13 cellular contexts compared by ENCODE assay signal in the genomic region with DNA sequence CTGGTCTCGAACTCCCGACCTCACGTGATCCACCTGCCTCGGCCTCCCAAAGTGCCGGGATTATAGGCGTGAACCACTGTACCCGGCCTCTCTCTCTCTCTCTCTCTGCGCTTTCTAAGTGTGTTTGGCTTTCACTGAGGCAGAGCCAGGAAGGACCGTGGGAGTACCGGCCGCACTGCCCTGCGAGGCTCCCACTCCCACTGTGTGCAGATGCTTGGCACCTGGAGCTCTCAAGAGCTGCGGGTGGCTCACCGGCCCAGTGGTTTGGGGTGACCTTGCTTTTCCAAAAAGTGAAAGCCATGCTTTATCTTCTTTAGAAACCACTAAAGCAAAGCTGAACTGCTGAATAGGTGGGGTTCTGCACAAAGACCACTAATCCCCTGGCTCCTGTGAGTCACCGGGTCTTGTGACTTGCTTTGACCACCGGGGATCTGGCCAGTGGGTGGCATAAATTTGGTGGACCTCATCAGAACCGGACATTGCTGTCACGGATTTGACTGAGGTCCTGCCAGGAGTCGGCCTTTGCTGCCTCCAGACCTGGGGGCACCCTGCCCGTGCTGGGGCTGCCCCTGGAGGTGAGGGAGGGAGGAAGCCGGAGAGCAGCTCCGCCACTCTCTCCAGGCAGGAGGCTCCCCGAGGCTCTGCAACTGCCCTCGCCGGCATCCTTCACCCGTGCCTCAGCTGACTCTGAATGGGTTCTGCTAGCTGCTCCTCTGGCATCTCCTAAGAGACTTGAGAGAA.
DNase-seq lines count a peak whose midpoint lies in the region; ATAC-seq, FAIRE-seq and TF ChIP-seq lines count a peak whose summit lies in the region.
"Had no signal": no experiment of that assay in that cellular context is flagged by ENCODE, and none has a peak within 500 bp of the region (broad histone marks: within the 10 kb centered on the region; RNA-seq: fewer than 3 reads in every experiment).

No MANE protein-coding gene starts in this region.

- WGBS in A549 (ENCODE audit: missing lambda C conversion rate), result 78% methylated on average over 20 of the region's 26 CpGs

- no peak for TF ChIP-seq RAD21 in A549 (conservative IDR thresholded peaks at IDR 0.05 in 1 of 2, IDR thresholded peaks at IDR 0.05 in 1 of 2)

- POLR2A ChIA-PET in A549 (lab: Yijun Ruan, JAX), result interaction anchor here (0.6 to 1.2 kb wide), 3 partner anchors 9 to 419 kb away, joined by 3 to 5 read pairs (median 3); no protein-coding TSS in a partner anchor
- POLR2A ChIA-PET in CD8-positive, alpha-beta memory T cell (lab: Charles Lee), result interaction anchor here (0.7 kb wide), 1 partner anchor 48 kb away, joined by 3 read pairs; no protein-coding TSS in a partner anchor

- peak overlapping the region; percentile 20 for H3K27ac Mint-ChIP-seq in glutamatergic neuron (ENCODE audit: unreplicated experiment)
- no peak overlapping the region for H3K27ac Mint-ChIP-seq in CD8-positive, alpha-beta memory T cell
- H3K27ac Mint-ChIP-seq: activated naive CD8-positive, alpha-beta T cell had no signal

- H3K9me3 Mint-ChIP-seq in glutamatergic neuron (ENCODE audit: unreplicated experiment), result peaks cover 10% of the 10 kb centered on the region
- no peaks in the 10 kb centered on the region for H3K9me3 Mint-ChIP-seq in CD8-positive, alpha-beta memory T cell

- H3K4me3 ChIP-seq in A549, result no peak overlapping the region
- no peak overlapping the region for H3K4me3 ChIP-seq in RWPE2 (ENCODE audit: severe bottlenecking)
- H3K4me3 ChIP-seq in retinal pigment epithelial cell (ENCODE audit: low read length), result no peak overlapping the region
- H3K4me3 ChIP-seq in Karpas-422 (ENCODE audit: low read length), result no peak overlapping the region
- H3K4me3 ChIP-seq in CD8-positive, alpha-beta memory T cell (ENCODE audit: low read length), result no peak overlapping the region
- H3K4me3 ChIP-seq: mucosa of descending colon had no signal

- H3K27ac ChIP-seq in A549 (peak overlapping the region; percentile 63 to 78; a peak in 4 of 6 replicates), RWPE2 (ENCODE audit: poor library complexity, severe bottlenecking) (peak overlapping the region; percentile 94), Karpas-422 (ENCODE audit: low read length) (no peak overlapping the region)
- no peak overlapping the region for H3K27ac ChIP-seq in CD8-positive, alpha-beta memory T cell (ENCODE audit: low read depth, low read length)

- H3K4me2 ChIP-seq in A549 (peak overlapping the region; percentile 36), Karpas-422 (ENCODE audit: low read depth, low read length, poor library complexity, severe bottlenecking) (no peak overlapping the region)

- peaks cover 42% of the 10 kb centered on the region for H3K4me1 Mint-ChIP-seq in glutamatergic neuron (ENCODE audit: low read depth, unreplicated experiment)
- peaks cover 6 to 8% (median 7%) of the 10 kb centered on the region in 3 donors for H3K4me1 Mint-ChIP-seq in CD8-positive, alpha-beta memory T cell

- H3K4me3 Mint-ChIP-seq in glutamatergic neuron (ENCODE audit: unreplicated experiment), result no peak overlapping the region
- no peak overlapping the region for H3K4me3 Mint-ChIP-seq in CD8-positive, alpha-beta memory T cell
- H3K4me3 Mint-ChIP-seq: activated naive CD8-positive, alpha-beta T cell had no signal

- H4K20me1 ChIP-seq in Karpas-422 (ENCODE audit: insufficient read depth, low read depth, low read length), result no peaks in the 10 kb centered on the region

- H3K9me3 ChIP-seq in A549 (no peaks in the 10 kb centered on the region), RWPE2 (ENCODE audit: severe bottlenecking) (no peaks in the 10 kb centered on the region), Karpas-422 (ENCODE audit: low read length) (no peaks in the 10 kb centered on the region)
- no peaks in the 10 kb centered on the region for H3K9me3 ChIP-seq in CD8-positive, alpha-beta memory T cell (ENCODE audit: low read length)
- H3K9me3 ChIP-seq: mucosa of descending colon had no signal

- H2AFZ ChIP-seq in Karpas-422 (ENCODE audit: low read length), result no peak overlapping the region

- TF ChIP-seq CTCF in A549 (IDR thresholded peaks at IDR 0.05) (no peak), RWPE2 (IDR thresholded peaks at IDR 0.05; ENCODE audit: poor library complexity, severe bottlenecking) (no peak), glutamatergic neuron (IDR thresholded peaks at IDR 0.05; ENCODE audit: partially characterized antibody, unreplicated experiment) (no peak), retinal pigment epithelial cell (conservative IDR thresholded peaks at IDR 0.05; ENCODE audit: low read depth, low read length) (peak; percentile 8)

- no peaks in the 10 kb centered on the region for H3K9me2 ChIP-seq in Karpas-422 (replicated peaks; ENCODE audit: insufficient read depth, low read length)

- no peak for TF ChIP-seq POLR2A in A549 (IDR thresholded peaks at IDR 0.05; ENCODE audit: low read length)

- no peak for DNase-seq in A549 (ENCODE audit: low read depth in 1 of 2, low spot score in 1 of 2)
- DNase-seq in RWPE2 (ENCODE audit: low spot score), result no peak
- no peak for DNase-seq in glutamatergic neuron
- DNase-seq in retinal pigment epithelial cell (ENCODE audit: low read depth), result peak; percentile 88
- DNase-seq in Karpas-422, result no peak
- no peak for DNase-seq in CD8-positive, alpha-beta memory T cell
- DNase-seq in RCC 7860 (ENCODE audit: low spot score), result no peak
- DNase-seq in UCSD-AML1 (lab: John Stamatoyannopoulos, UW; ENCODE audit: unreplicated experiment), result no peak
- DNase-seq: AML-193; effector CD8-positive, alpha-beta T cell had no signal

- H3K9ac ChIP-seq in Karpas-422 (ENCODE audit: low read length), result no peak overlapping the region

- no peak for TF ChIP-seq EP300 in A549 (IDR thresholded peaks at IDR 0.05)

- H3K79me2 ChIP-seq in Karpas-422 (ENCODE audit: low read length), result no peaks in the 10 kb centered on the region

- H3K36me3 ChIP-seq in RWPE2 (ENCODE audit: low read depth) (peaks cover 30% of the 10 kb centered on the region), Karpas-422 (ENCODE audit: insufficient read depth, low read length) (no peaks in the 10 kb centered on the region)
- no peaks in the 10 kb centered on the region for H3K36me3 ChIP-seq in CD8-positive, alpha-beta memory T cell (ENCODE audit: insufficient read depth, low read length)

- CTCF ChIA-PET in A549 (lab: Yijun Ruan, JAX), result interaction anchor here (0.9 to 2.7 kb wide), 14 partner anchors 7 to 419 kb away, joined by 3 to 11 read pairs (median 4); no protein-coding TSS in a partner anchor
- CTCF ChIA-PET in CD8-positive, alpha-beta memory T cell (lab: Charles Lee), result interaction anchor here (1.0 kb wide), 1 partner anchor 58 kb away, joined by 3 read pairs; no protein-coding TSS in a partner anchor

- ATAC-seq in A549, result peak in 1 of 2 experiments; percentile 0; a peak in 2 of 6 replicates
- ATAC-seq in RWPE2 (ENCODE audit: low read depth), result no peak

- FAIRE-seq in A549 (lab: Jason Lieb, UNC), result no peak
- no peak for FAIRE-seq in RCC 7860 (lab: Jason Lieb, UNC)
- FAIRE-seq: G401.6 had no signal

- H3K27me3 Mint-ChIP-seq in glutamatergic neuron (ENCODE audit: unreplicated experiment), result peaks cover 7% of the 10 kb centered on the region
- peaks cover 0 to 2% of the 10 kb centered on the region in 2 donors for H3K27me3 Mint-ChIP-seq in CD8-positive, alpha-beta memory T cell
- H3K27me3 Mint-ChIP-seq: activated naive CD8-positive, alpha-beta T cell had no signal

- H3K4me1 ChIP-seq in A549 (peaks cover 98% of the 10 kb centered on the region), RWPE2 (ENCODE audit: insufficient read depth, poor library complexity, severe bottlenecking) (peaks cover 22% of the 10 kb centered on the region), Karpas-422 (ENCODE audit: low read length) (no peaks in the 10 kb centered on the region)
- no peaks in the 10 kb centered on the region for H3K4me1 ChIP-seq in CD8-positive, alpha-beta memory T cell (ENCODE audit: insufficient read depth, low read length)

- no peaks in the 10 kb centered on the region for H3K36me3 Mint-ChIP-seq in glutamatergic neuron (ENCODE audit: unreplicated experiment)
- H3K36me3 Mint-ChIP-seq in CD8-positive, alpha-beta memory T cell, result peaks cover 0 to 13% (median 5%) of the 10 kb centered on the region in 3 donors

- no peaks in the 10 kb centered on the region for H3K27me3 ChIP-seq in RWPE2 (ENCODE audit: insufficient read depth, poor library complexity, severe bottlenecking)
- no peaks in the 10 kb centered on the region for H3K27me3 ChIP-seq in Karpas-422 (ENCODE audit: low read length)
- H3K27me3 ChIP-seq in CD8-positive, alpha-beta memory T cell (ENCODE audit: insufficient read depth, low read length, poor library complexity, severe bottlenecking), result no peaks in the 10 kb centered on the region

TF ChIP-seq in A549, 52 proteins besides CTCF, POLR2A, EP300 and RAD21:
- TF ChIP-seq, protein P1, sequence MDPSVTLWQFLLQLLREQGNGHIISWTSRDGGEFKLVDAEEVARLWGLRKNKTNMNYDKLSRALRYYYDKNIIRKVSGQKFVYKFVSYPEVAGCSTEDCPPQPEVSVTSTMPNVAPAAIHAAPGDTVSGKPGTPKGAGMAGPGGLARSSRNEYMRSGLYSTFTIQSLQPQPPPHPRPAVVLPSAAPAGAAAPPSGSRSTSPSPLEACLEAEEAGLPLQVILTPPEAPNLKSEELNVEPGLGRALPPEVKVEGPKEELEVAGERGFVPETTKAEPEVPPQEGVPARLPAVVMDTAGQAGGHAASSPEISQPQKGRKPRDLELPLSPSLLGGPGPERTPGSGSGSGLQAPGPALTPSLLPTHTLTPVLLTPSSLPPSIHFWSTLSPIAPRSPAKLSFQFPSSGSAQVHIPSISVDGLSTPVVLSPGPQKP (IDR thresholded peaks at IDR 0.05; ENCODE audit: low read depth, low read length), result no peak
- TF ChIP-seq HOXA7 (CRISPR knock-in tag; IDR thresholded peaks at IDR 0.05), result 0 out of 2 replicates have a peak, but pooled peaks have one; percentile 30

Comparison
In these comparisons a context has a peak if more than half of its experiments do, and no peak if none do; other contexts are left out.
1. H3K27ac ChIP-seq: peak in A549 (2 of 2) and RWPE2 (single experiment); none in Karpas-422 (single experiment) and CD8-positive, alpha-beta memory T cell (single experiment).